In the genomic region with DNA sequence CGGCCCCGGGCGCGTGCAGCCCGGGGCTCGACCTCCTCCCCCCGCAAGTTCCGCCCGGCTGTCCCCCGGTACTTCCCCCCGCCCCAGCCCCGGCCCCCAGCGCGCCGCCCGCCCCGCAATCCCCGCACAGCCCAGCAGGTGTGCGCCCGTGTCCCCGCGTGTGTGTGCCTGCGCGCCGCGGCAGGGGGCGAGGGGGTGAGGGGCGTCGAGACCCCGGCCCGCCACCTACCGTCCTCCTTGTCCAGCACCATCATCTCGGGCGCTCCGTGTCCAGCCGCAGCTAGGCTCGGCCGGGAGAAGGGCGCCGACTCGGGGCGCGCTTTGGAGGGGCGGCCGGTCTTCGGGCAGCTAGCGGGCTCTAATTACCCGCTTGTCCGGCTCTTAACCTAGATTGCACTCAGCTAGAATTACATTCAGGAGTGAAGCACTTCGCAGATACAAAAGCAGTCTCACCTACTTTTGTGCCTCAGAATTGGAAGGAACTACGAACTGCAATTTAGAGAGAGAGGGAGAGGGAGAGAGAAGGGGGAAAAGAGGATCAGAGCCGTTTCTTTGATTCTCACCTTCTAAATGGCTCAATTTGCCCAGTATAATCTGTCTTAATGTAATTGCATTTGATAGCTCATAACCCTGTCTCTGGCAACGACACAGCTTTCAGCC, we compare ENCODE assay signal across 8 cellular contexts. TPM values are rescaled to one million over a fixed set of nuclear protein-coding genes. Genes with fewer than 3 reads are reported as not detected.
A peak's percentile ranks its signal among the peaks of the same experiment; 100 is the strongest.
DNase-seq lines count a peak whose midpoint lies in the region; ATAC-seq and TF ChIP-seq lines count a peak whose summit lies in the region.

No MANE protein-coding gene starts in this region.

- H3K14ac ChIP-seq in trophoblast cell (ENCODE audit: low read length), result no peak overlapping the region

- H4K20me1 ChIP-seq in PC-9 (ENCODE audit: insufficient read depth), result no peaks in the 10 kb centered on the region
- H4K20me1 ChIP-seq in fibroblast of lung (ENCODE audit: control insufficient read depth, extremely low read depth, insufficient read depth, low read length), result no peaks in the 10 kb centered on the region

- CTCF ChIA-PET in PC-9 (lab: Charles Lee), result interaction anchor here (0.7 to 1.2 kb wide), 2 partner anchors 8 to 70 kb away, joined by 4 to 11 read pairs; no protein-coding TSS in a partner anchor

- H3K79me2 ChIP-seq in PC-9 (ENCODE audit: low read depth), result no peaks in the 10 kb centered on the region
- H3K79me2 ChIP-seq in fibroblast of lung (ENCODE audit: control insufficient read depth, insufficient read depth, low read length), result no peaks in the 10 kb centered on the region
- H3K79me2 ChIP-seq in trophoblast cell (ENCODE audit: control insufficient read depth, insufficient read depth, low read length, poor library complexity), result no peaks in the 10 kb centered on the region

- H2AK5ac ChIP-seq in trophoblast cell (ENCODE audit: low read length), result no peak overlapping the region

- H3K27me3 Mint-ChIP-seq in activated T-cell treated with anti-CD3 and anti-CD28 coated beads, Interleukin-2, amount 50 U/mL, for 4 hours (ENCODE audit: low read depth), result peaks cover 77% of the 10 kb centered on the region

- no peak overlapping the region for H4K12ac ChIP-seq in trophoblast cell (ENCODE audit: low read depth, low read length)

- ATAC-seq in activated T-cell treated with anti-CD3 and anti-CD28 coated beads, Interleukin-2, amount 50 U/mL, for 4 hours, result peak; percentile 35 to 44
- ATAC-seq in HG02852 (IDR thresholded peaks at IDR 0.05; ENCODE audit: unreplicated experiment), result no peak
- no peak for ATAC-seq in GM19035 (IDR thresholded peaks at IDR 0.05; ENCODE audit: unreplicated experiment)

- H3K4me3 Mint-ChIP-seq in activated T-cell treated with anti-CD3 and anti-CD28 coated beads, Interleukin-2, amount 50 U/mL, for 4 hours, result peak overlapping the region; percentile 68

- H3K27me3 ChIP-seq in PC-9 (ENCODE audit: insufficient read depth, low read depth) (no peaks in the 10 kb centered on the region), fibroblast of lung (ENCODE audit: control insufficient read depth, insufficient read depth, low read length) (peaks cover 37% of the 10 kb centered on the region), trophoblast cell (ENCODE audit: insufficient read depth, low read length) (peaks cover 21% of the 10 kb centered on the region)

- no peak for TF ChIP-seq CTCF in PC-9 (conservative IDR thresholded peaks at IDR 0.05)
- no peak for TF ChIP-seq CTCF in fibroblast of lung (conservative IDR thresholded peaks at IDR 0.05 in 1 of 2, IDR thresholded peaks at IDR 0.05 in 1 of 2; ENCODE audit: low read depth in 1 of 2, low read length in 2 of 2)

- no peak overlapping the region for H4K91ac ChIP-seq in trophoblast cell (ENCODE audit: low read depth, low read length)

- H3K4me3 ChIP-seq in PC-9 (peak overlapping the region; percentile 11; the same call in 1 of the 2 replicates), fibroblast of lung (replicated peaks in 1 of 4; ENCODE audit: control extremely low read depth in 1 of 4, insufficient read depth in 1 of 4, low read depth in 3 of 4, low read length in 4 of 4) (peak overlapping the region in 3 of 4 experiments; percentile 4 to 47 (median 31)), trophoblast cell (ENCODE audit: low read depth, low read length) (peak overlapping the region; percentile 68)

- DNase-seq in activated T-cell treated with anti-CD3 and anti-CD28 coated beads, Interleukin-2, amount 50 U/mL, for 4 hours, result no peak
- DNase-seq in activated T-cell treated with anti-CD3 and anti-CD28 coated beads, Interleukin-2, amount 50 U/mL, for 1 hour, result no peak
- no peak for DNase-seq in PC-9
- DNase-seq in fibroblast of lung (ENCODE audit: low read depth in 2 of 2), result peak; percentile 12 to 25
- DNase-seq in trophoblast cell, result no peak
- DNase-seq in hippocampal formation (lab: John Stamatoyannopoulos, UW), result no peak

- peaks cover 9% of the 10 kb centered on the region for H3K4me1 Mint-ChIP-seq in activated T-cell treated with anti-CD3 and anti-CD28 coated beads, Interleukin-2, amount 50 U/mL, for 4 hours (ENCODE audit: low read depth)

- no peaks in the 10 kb centered on the region for H3K9me2 ChIP-seq in PC-9 (ENCODE audit: insufficient read depth)

- H3K9me3 ChIP-seq in PC-9 (ENCODE audit: insufficient read depth, low read depth) (no peaks in the 10 kb centered on the region), fibroblast of lung (ENCODE audit: control insufficient read depth, insufficient read depth, low read depth, low read length) (no peaks in the 10 kb centered on the region), trophoblast cell (ENCODE audit: insufficient read depth, low read depth, low read length) (peaks cover 7% of the 10 kb centered on the region)

- H3K23ac ChIP-seq in trophoblast cell (ENCODE audit: low read length), result no peak overlapping the region

- H3K4me2 ChIP-seq in PC-9 (peak overlapping the region; percentile 61), fibroblast of lung (ENCODE audit: extremely low read depth, insufficient read depth, low read length) (peak overlapping the region; percentile 15), trophoblast cell (ENCODE audit: low read length) (peak overlapping the region; percentile 90)

- no peak overlapping the region for H3K18ac ChIP-seq in trophoblast cell (ENCODE audit: low read length)

- WGBS in trophoblast cell (ENCODE audit: extremely low coverage, insufficient coverage, insufficient read length), result no CpG with 5 or more reads among the region's 53 CpGs

- POLR2A ChIA-PET in PC-9 (lab: Charles Lee; ENCODE audit: unreplicated experiment), result no interaction called here

- H3K36me3 ChIP-seq in PC-9 (ENCODE audit: low read depth) (no peaks in the 10 kb centered on the region), fibroblast of lung (ENCODE audit: control insufficient read depth, insufficient read depth, low read length) (no peaks in the 10 kb centered on the region), trophoblast cell (ENCODE audit: control insufficient read depth in 1 of 2, insufficient read depth in 2 of 2, low read length in 2 of 2) (no peaks in the 10 kb centered on the region)

- H2BK5ac ChIP-seq in trophoblast cell (ENCODE audit: low read depth, low read length, poor library complexity), result no peak overlapping the region

- H3K9me3 Mint-ChIP-seq in activated T-cell treated with anti-CD3 and anti-CD28 coated beads, Interleukin-2, amount 50 U/mL, for 4 hours, result no peaks in the 10 kb centered on the region

- H4K8ac ChIP-seq in trophoblast cell (ENCODE audit: low read depth, low read length), result no peak overlapping the region

- H2BK12ac ChIP-seq in trophoblast cell (ENCODE audit: low read length), result no peak overlapping the region

- H3K36me3 Mint-ChIP-seq in activated T-cell treated with anti-CD3 and anti-CD28 coated beads, Interleukin-2, amount 50 U/mL, for 4 hours (ENCODE audit: insufficient read depth), result no peaks in the 10 kb centered on the region

- no TSS peak for BruUV-seq in PC-9 (replicated peaks; lab: Mats Ljungman, UMichigan)

- H2AFZ ChIP-seq in PC-9 (no peak overlapping the region), fibroblast of lung (ENCODE audit: low read length) (no peak overlapping the region), trophoblast cell (ENCODE audit: insufficient read depth, low read length, poor library complexity) (no peak overlapping the region)

- H3K4me1 ChIP-seq in PC-9 (replicated peaks; ENCODE audit: insufficient read depth) (0 out of 2 replicates have a peak, but pooled peaks cover 4% of the 10 kb centered on the region), fibroblast of lung (ENCODE audit: control insufficient read depth, extremely low read depth, insufficient read depth, low read length) (no peaks in the 10 kb centered on the region), trophoblast cell (ENCODE audit: control insufficient read depth in 1 of 2, insufficient read depth in 2 of 2, low read length in 2 of 2) (peaks cover 5 to 13% of the 10 kb centered on the region in 2 experiments)

- intact Hi-C loops in PC-9 (cut with micrococcal nuclease; ENCODE audit: unreplicated experiment), result no loop called here

- H3K9ac ChIP-seq in fibroblast of lung (ENCODE audit: insufficient read depth, low read length), result no peak overlapping the region
- H3K9ac ChIP-seq in trophoblast cell (ENCODE audit: low read length), result no peak overlapping the region

- H2BK120ac ChIP-seq in trophoblast cell (ENCODE audit: insufficient read depth, low read length, poor library complexity), result no peak overlapping the region

- H3K4ac ChIP-seq in trophoblast cell (ENCODE audit: low read depth, low read length), result no peak overlapping the region

- H3K27ac ChIP-seq in PC-9, result no peak overlapping the region
- H3K27ac ChIP-seq in fibroblast of lung (ENCODE audit: insufficient read depth, low read length), result no peak overlapping the region
- no peak overlapping the region for H3K27ac ChIP-seq in trophoblast cell (ENCODE audit: low read depth, low read length)

- H3F3A ChIP-seq in PC-9 (ENCODE audit: insufficient read depth, low read depth), result no peaks in the 10 kb centered on the region

- H3K79me1 ChIP-seq in trophoblast cell (ENCODE audit: low read length), result no peaks in the 10 kb centered on the region

RNA-seq across cellular contexts. Expression of gene LMO1, which starts 0.4 kb away (rescaled TPM):
- not detected for total RNA-seq in activated T-cell treated with anti-CD3 and anti-CD28 coated beads, Interleukin-2, amount 50 U/mL, for 4 hours
- total RNA-seq in PC-9 (2021) (not detected in 2 replicates), fibroblast of lung (not detected in 2 replicates)
- not detected in 2 replicates for polyA plus RNA-seq in fibroblast of lung
- not detected in 2 replicates for polyA plus RNA-seq in fibroblast of lung (2012)
- not detected in 2 replicates for polyA minus RNA-seq in fibroblast of lung (ENCODE audit: low replicate concordance)
- polyA plus RNA-seq in trophoblast cell (2013), result 9.5 and 10.1 TPM in 2 replicates

Comparison
In these comparisons a context has a peak if more than half of its experiments do, and no peak if none do; other contexts are left out.
1. ATAC-seq: peak in activated T-cell treated with anti-CD3 and anti-CD28 coated beads, Interleukin-2, amount 50 U/mL, for 4 hours (2 of 2); none in HG02852 (single experiment) and GM19035 (single experiment).
2. DNase-seq: peak in fibroblast of lung (2 of 2); none in activated T-cell treated with anti-CD3 and anti-CD28 coated beads, Interleukin-2, amount 50 U/mL, for 4 hours (single experiment), activated T-cell treated with anti-CD3 and anti-CD28 coated beads, Interleukin-2, amount 50 U/mL, for 1 hour (single experiment), PC-9 (0 of 2), trophoblast cell (0 of 2) and hippocampal formation (0 of 2).
3. H3K4me2 ChIP-seq: peak in every context shown above with its lines; median percentile 90 in trophoblast cell; 61 in PC-9; 15 in fibroblast of lung.
4. H3K4me3 ChIP-seq: peak in every context shown above with its lines; median percentile 68 in trophoblast cell; 31 in fibroblast of lung; 11 in PC-9.